1 cellular context compared by ENCODE assay signal in genomic region chr3:177358085-177358967, GRCh38.
TF ChIP-seq lines count a peak whose summit lies in the region.

No MANE protein-coding gene starts in this region.

TF ChIP-seq in HepG2, 621 proteins besides CTCF, POLR2A, EP300 and RAD21 (continued from another document and continues in another):
- TF ChIP-seq, protein P1, sequence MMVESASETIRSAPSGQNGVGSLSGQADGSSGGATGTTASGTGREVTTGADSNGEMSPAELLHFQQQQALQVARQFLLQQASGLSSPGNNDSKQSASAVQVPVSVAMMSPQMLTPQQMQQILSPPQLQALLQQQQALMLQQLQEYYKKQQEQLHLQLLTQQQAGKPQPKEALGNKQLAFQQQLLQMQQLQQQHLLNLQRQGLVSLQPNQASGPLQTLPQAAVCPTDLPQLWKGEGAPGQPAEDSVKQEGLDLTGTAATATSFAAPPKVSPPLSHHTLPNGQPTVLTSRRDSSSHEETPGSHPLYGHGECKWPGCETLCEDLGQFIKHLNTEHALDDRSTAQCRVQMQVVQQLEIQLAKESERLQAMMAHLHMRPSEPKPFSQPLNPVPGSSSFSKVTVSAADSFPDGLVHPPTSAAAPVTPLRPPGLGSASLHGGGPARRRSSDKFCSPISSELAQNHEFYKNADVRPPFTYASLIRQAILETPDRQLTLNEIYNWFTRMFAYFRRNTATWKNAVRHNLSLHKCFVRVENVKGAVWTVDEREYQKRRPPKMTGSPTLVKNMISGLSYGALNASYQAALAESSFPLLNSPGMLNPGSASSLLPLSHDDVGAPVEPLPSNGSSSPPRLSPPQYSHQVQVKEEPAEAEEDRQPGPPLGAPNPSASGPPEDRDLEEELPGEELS (CRISPR knock-in tag; IDR thresholded peaks at IDR 0.05), result peak; percentile 67
- TF ChIP-seq, protein P2, sequence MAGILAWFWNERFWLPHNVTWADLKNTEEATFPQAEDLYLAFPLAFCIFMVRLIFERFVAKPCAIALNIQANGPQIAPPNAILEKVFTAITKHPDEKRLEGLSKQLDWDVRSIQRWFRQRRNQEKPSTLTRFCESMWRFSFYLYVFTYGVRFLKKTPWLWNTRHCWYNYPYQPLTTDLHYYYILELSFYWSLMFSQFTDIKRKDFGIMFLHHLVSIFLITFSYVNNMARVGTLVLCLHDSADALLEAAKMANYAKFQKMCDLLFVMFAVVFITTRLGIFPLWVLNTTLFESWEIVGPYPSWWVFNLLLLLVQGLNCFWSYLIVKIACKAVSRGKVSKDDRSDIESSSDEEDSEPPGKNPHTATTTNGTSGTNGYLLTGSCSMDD (CRISPR knock-in tag; IDR thresholded peaks at IDR 0.05), result no peak
- TF ChIP-seq IKZF4 (CRISPR knock-in tag; IDR thresholded peaks at IDR 0.05; ENCODE audit: borderline replicate concordance, low read depth, not compliant biosample characterization) (no peak), POGZ (CRISPR knock-in tag; IDR thresholded peaks at IDR 0.05) (no peak), SIN3A (IDR thresholded peaks at IDR 0.05; ENCODE audit: borderline replicate concordance, low read depth, low read length) (peak; percentile 44; the same call in 1 of the 2 replicates), ZNF407 (CRISPR knock-in tag; IDR thresholded peaks at IDR 0.05; ENCODE audit: not compliant biosample characterization) (no peak), USF2 (IDR thresholded peaks at IDR 0.05; ENCODE audit: low read depth, low read length) (no peak), USF2 (CRISPR knock-in tag; IDR thresholded peaks at IDR 0.05; ENCODE audit: borderline replicate concordance) (no peak), ZNF816 (CRISPR knock-in tag; IDR thresholded peaks at IDR 0.05; ENCODE audit: borderline replicate concordance) (no peak), RAD51 (IDR thresholded peaks at IDR 0.05; ENCODE audit: borderline replicate concordance) (no peak), ZNF746 (CRISPR knock-in tag; IDR thresholded peaks at IDR 0.05) (no peak), ASH2L (IDR thresholded peaks at IDR 0.05; ENCODE audit: insufficient read length, low read depth, low read length) (no peak), SMC3 (IDR thresholded peaks at IDR 0.05; ENCODE audit: low read length) (no peak), JDP2 (CRISPR knock-in tag; IDR thresholded peaks at IDR 0.05; ENCODE audit: borderline replicate concordance) (no peak), ZBTB3 (CRISPR knock-in tag; IDR thresholded peaks at IDR 0.05; ENCODE audit: borderline replicate concordance, low read depth) (no peak), RCOR2 (CRISPR knock-in tag; IDR thresholded peaks at IDR 0.05) (no peak), ZNF446 (CRISPR knock-in tag; IDR thresholded peaks at IDR 0.05) (no peak), ZNF713 (CRISPR knock-in tag; IDR thresholded peaks at IDR 0.05) (no peak), ZNF768 (CRISPR knock-in tag; IDR thresholded peaks at IDR 0.05) (no peak), FOSL2 (CRISPR knock-in tag; IDR thresholded peaks at IDR 0.05) (no peak), BCLAF1 (IDR thresholded peaks at IDR 0.05) (no peak), ZNF782 (CRISPR knock-in tag; IDR thresholded peaks at IDR 0.05; ENCODE audit: borderline replicate concordance) (no peak), PLRG1 (conservative IDR thresholded peaks at IDR 0.05) (no peak), ELF1 (CRISPR knock-in tag; IDR thresholded peaks at IDR 0.05) (peak; percentile 30), TP53 (CRISPR knock-in tag; conservative IDR thresholded peaks at IDR 0.05) (no peak), ZNF468 (CRISPR knock-in tag; IDR thresholded peaks at IDR 0.05) (no peak), SUZ12 (IDR thresholded peaks at IDR 0.05; ENCODE audit: low read depth, low read length) (no peak), NCOA5 (CRISPR knock-in tag; IDR thresholded peaks at IDR 0.05) (0 out of 2 replicates have a peak, but pooled peaks have one; percentile 3), ATF1 (CRISPR knock-in tag; IDR thresholded peaks at IDR 0.05) (0 out of 2 replicates have a peak, but pooled peaks have one; percentile 14), ZNF547 (CRISPR knock-in tag; IDR thresholded peaks at IDR 0.05) (no peak), REXO4 (CRISPR knock-in tag; IDR thresholded peaks at IDR 0.05; ENCODE audit: borderline replicate concordance) (no peak), ZNF766 (CRISPR knock-in tag; IDR thresholded peaks at IDR 0.05; ENCODE audit: borderline replicate concordance) (no peak), TFDP2 (CRISPR knock-in tag; IDR thresholded peaks at IDR 0.05) (peak; percentile 83), SIX4 (CRISPR knock-in tag; IDR thresholded peaks at IDR 0.05) (peak; percentile 24), ADNP (CRISPR knock-in tag; IDR thresholded peaks at IDR 0.05) (no peak), ZNF354B (CRISPR knock-in tag; IDR thresholded peaks at IDR 0.05) (no peak)
- TF ChIP-seq, protein P3, sequence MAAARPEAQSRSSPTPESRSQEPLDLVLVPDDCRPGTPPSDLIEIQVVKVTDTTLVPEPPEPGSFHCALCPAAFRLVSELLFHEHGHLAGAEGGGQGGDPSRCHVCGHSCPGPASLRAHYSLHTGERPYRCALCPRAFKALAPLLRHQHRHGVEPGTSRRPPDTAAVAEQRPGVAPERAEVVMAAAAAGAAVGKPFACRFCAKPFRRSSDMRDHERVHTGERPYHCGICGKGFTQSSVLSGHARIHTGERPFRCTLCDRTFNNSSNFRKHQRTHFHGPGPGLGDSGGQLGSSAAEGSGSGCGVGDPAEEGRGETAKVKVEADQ (CRISPR knock-in tag; IDR thresholded peaks at IDR 0.05; ENCODE audit: borderline replicate concordance), result no peak
- TF ChIP-seq, protein P4, sequence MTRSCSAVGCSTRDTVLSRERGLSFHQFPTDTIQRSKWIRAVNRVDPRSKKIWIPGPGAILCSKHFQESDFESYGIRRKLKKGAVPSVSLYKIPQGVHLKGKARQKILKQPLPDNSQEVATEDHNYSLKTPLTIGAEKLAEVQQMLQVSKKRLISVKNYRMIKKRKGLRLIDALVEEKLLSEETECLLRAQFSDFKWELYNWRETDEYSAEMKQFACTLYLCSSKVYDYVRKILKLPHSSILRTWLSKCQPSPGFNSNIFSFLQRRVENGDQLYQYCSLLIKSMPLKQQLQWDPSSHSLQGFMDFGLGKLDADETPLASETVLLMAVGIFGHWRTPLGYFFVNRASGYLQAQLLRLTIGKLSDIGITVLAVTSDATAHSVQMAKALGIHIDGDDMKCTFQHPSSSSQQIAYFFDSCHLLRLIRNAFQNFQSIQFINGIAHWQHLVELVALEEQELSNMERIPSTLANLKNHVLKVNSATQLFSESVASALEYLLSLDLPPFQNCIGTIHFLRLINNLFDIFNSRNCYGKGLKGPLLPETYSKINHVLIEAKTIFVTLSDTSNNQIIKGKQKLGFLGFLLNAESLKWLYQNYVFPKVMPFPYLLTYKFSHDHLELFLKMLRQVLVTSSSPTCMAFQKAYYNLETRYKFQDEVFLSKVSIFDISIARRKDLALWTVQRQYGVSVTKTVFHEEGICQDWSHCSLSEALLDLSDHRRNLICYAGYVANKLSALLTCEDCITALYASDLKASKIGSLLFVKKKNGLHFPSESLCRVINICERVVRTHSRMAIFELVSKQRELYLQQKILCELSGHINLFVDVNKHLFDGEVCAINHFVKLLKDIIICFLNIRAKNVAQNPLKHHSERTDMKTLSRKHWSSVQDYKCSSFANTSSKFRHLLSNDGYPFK (CRISPR knock-in tag; IDR thresholded peaks at IDR 0.05; ENCODE audit: borderline replicate concordance), result no peak
- TF ChIP-seq, protein P5, sequence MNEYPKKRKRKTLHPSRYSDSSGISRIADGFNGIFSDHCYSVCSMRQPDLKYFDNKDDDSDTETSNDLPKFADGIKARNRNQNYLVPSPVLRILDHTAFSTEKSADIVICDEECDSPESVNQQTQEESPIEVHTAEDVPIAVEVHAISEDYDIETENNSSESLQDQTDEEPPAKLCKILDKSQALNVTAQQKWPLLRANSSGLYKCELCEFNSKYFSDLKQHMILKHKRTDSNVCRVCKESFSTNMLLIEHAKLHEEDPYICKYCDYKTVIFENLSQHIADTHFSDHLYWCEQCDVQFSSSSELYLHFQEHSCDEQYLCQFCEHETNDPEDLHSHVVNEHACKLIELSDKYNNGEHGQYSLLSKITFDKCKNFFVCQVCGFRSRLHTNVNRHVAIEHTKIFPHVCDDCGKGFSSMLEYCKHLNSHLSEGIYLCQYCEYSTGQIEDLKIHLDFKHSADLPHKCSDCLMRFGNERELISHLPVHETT (CRISPR knock-in tag; conservative IDR thresholded peaks at IDR 0.05), result no peak
